15 cellular contexts compared by ENCODE assay signal in genomic region chr10:58568428-58568935, GRCh38. TPM values are rescaled to one million over a fixed set of nuclear protein-coding genes. Genes with fewer than 3 reads are reported as not detected.
DNase-seq lines count a peak whose midpoint lies in the region; TF ChIP-seq lines count a peak whose summit lies in the region.
"Had no signal": no experiment of that assay in that cellular context is flagged by ENCODE, and none has a peak within 500 bp of the region (broad histone marks: within the 10 kb centered on the region; RNA-seq: fewer than 3 reads in every experiment).

No MANE protein-coding gene starts in this region.

- H3K27ac ChIP-seq in ascending aorta (peak overlapping the region; percentile 58 to 60), tibial artery (peak overlapping the region; percentile 1 to 12)

- TF ChIP-seq CTCF in Calu3 (IDR thresholded peaks at IDR 0.05; ENCODE audit: unreplicated experiment): no peak
- no peak for TF ChIP-seq CTCF in ascending aorta (IDR thresholded peaks at IDR 0.05)
- TF ChIP-seq CTCF in fibroblast of the aortic adventitia (IDR thresholded peaks at IDR 0.05; ENCODE audit: insufficient read depth, low read length): no peak
- no peak for TF ChIP-seq CTCF in tibial artery (IDR thresholded peaks at IDR 0.05)

- no peaks in the 10 kb centered on the region for H3K36me3 ChIP-seq in ascending aorta
- no peaks in the 10 kb centered on the region for H3K36me3 ChIP-seq in tibial artery
- H3K36me3 ChIP-seq: BLaER1 treated with 17β-estradiol and CSF1 and Interleukin-3, amounts not matched to agents 10 nM and 100 nM had no signal

- peaks cover 48% of the 10 kb centered on the region for H3K4me1 Mint-ChIP-seq in Calu3 (ENCODE audit: low read depth, unreplicated experiment)
- H3K4me1 Mint-ChIP-seq: CD4-positive, CD25-positive, alpha-beta regulatory T cell had no signal

- H3K4me3 ChIP-seq in ascending aorta: no peak overlapping the region
- H3K4me3 ChIP-seq in fibroblast of the aortic adventitia (ENCODE audit: low read depth, low read length): no peak overlapping the region
- H3K4me3 ChIP-seq in tibial artery: no peak overlapping the region
- H3K4me3 ChIP-seq: BLaER1 treated with 17β-estradiol and CSF1 and Interleukin-3, amounts not matched to agents 10 nM and 100 nM; GM12878 had no signal

- peaks cover 11% of the 10 kb centered on the region for H3K9me3 Mint-ChIP-seq in Calu3 (ENCODE audit: low read depth, unreplicated experiment)

- CTCF ChIA-PET in Calu3 (lab: Charles Lee): no interaction called here

- H3K36me3 Mint-ChIP-seq in Calu3 (ENCODE audit: insufficient read depth, unreplicated experiment): peaks cover 17% of the 10 kb centered on the region
- H3K36me3 Mint-ChIP-seq: CD4-positive, CD25-positive, alpha-beta regulatory T cell had no signal

- H3K4me3 Mint-ChIP-seq in Calu3 (ENCODE audit: low read depth, unreplicated experiment): peak overlapping the region; percentile 8
- H3K4me3 Mint-ChIP-seq: CD4-positive, CD25-positive, alpha-beta regulatory T cell had no signal

- no peak for DNase-seq in Calu3
- DNase-seq in ascending aorta (ENCODE audit: low spot score in 2 of 2): no peak
- DNase-seq in fibroblast of the aortic adventitia (ENCODE audit: low read depth): peak; percentile 75
- DNase-seq in tibial artery: no peak
- DNase-seq in NCI-H1436 (lab: John Stamatoyannopoulos, UW): no peak
- no peak for DNase-seq in midbrain (lab: John Stamatoyannopoulos, UW)
- DNase-seq in NCI-H2029 (lab: John Stamatoyannopoulos, UW): no peak
- DNase-seq: ACHN; CD4-positive, CD25-positive, alpha-beta regulatory T cell; DMS79; H7 had no signal

- intact Hi-C loops in Calu3 (cut with micrococcal nuclease; ENCODE audit: unreplicated experiment): no loop called here
- intact Hi-C loops in ascending aorta (cut with DNase I): no loop called here
- intact Hi-C loops in tibial artery (cut with DNase I; ENCODE audit: low total_unique reads): no loop called here

- H3K27me3 Mint-ChIP-seq in Calu3 (ENCODE audit: unreplicated experiment): no peaks in the 10 kb centered on the region
- H3K27me3 Mint-ChIP-seq: CD4-positive, CD25-positive, alpha-beta regulatory T cell had no signal

- H3K4me1 ChIP-seq in ascending aorta (peaks cover 0 to 4% of the 10 kb centered on the region in 2 donors), tibial artery (peaks cover 0 to 33% (median 9%) of the 10 kb centered on the region in 4 donors)

- no TSS peak for BruUV-seq in Calu3 (replicated peaks; lab: Mats Ljungman, UMichigan)

- H3K9me3 ChIP-seq in ascending aorta: no peaks in the 10 kb centered on the region
- no peaks in the 10 kb centered on the region for H3K9me3 ChIP-seq in tibial artery

- no peaks in the 10 kb centered on the region for H3K27me3 ChIP-seq in ascending aorta
- H3K27me3 ChIP-seq in tibial artery: no peaks in the 10 kb centered on the region
- H3K27me3 ChIP-seq: BLaER1 treated with 17β-estradiol and CSF1 and Interleukin-3, amounts not matched to agents 10 nM and 100 nM had no signal

- H3K27ac Mint-ChIP-seq in Calu3 (ENCODE audit: unreplicated experiment): peak overlapping the region; percentile 75

RNA-seq across cellular contexts. Expression of gene BICC1, which starts 55.8 kb away (rescaled TPM):
- total RNA-seq in Calu3 (2022) (58.0 and 70.2 TPM in 2 replicates), ascending aorta (9.3 TPM), fibroblast of the aortic adventitia (ENCODE audit: low replicate concordance) (123 and 177 TPM in 2 replicates)
- total RNA-seq: G401, HT-29 had no signal
